In the genomic region with DNA sequence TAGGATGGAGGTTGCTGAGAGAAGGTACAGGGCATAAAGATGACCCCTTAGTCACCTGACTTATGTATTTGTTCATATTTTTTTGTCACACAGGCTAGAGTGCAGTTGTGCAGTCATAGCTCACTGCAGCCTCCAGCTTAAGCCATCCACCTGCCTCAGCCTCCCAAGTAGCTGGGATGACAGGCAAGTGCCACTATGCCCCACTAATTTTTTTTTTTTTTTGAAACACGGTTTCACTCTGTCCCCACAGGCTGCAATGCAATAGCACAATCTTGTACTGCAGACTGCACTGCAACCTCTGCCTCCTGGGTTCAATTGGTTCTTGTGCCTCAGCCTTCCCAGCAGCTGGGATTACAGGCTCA, we compare ENCODE assay signal across 9 cellular contexts. TPM values are rescaled to one million over a fixed set of nuclear protein-coding genes. Genes with fewer than 3 reads are reported as not detected.
DNase-seq lines count a peak whose midpoint lies in the region; ATAC-seq, FAIRE-seq and TF ChIP-seq lines count a peak whose summit lies in the region.
"Had no signal": no experiment of that assay in that cellular context is flagged by ENCODE, and none has a peak within 500 bp of the region (broad histone marks: within the 10 kb centered on the region; RNA-seq: fewer than 3 reads in every experiment).

No MANE protein-coding gene starts in this region.

- TF ChIP-seq CTCF in CD14-positive monocyte (IDR thresholded peaks at IDR 0.05): no peak
- no peak for TF ChIP-seq CTCF in IMR-90 (conservative IDR thresholded peaks at IDR 0.05; ENCODE audit: low read depth, low read length)
- TF ChIP-seq CTCF in GM12878 (IDR thresholded peaks at IDR 0.05 in 2 of 3, conservative IDR thresholded peaks at IDR 0.05 in 1 of 3; ENCODE audit: control insufficient read depth in 2 of 3, extremely low read depth in 1 of 3, insufficient read depth in 1 of 3, low read depth in 3 of 3, low read length in 3 of 3): no peak
- TF ChIP-seq CTCF in nephron (IDR thresholded peaks at IDR 0.05; ENCODE audit: unreplicated experiment in 3 of 3): no peak

- no peak overlapping the region for H3K4ac ChIP-seq in IMR-90 (ENCODE audit: low read depth, low read length)

- dilution Hi-C loops in IMR-90 (cut with HindIII; ENCODE audit: low sequenced_read_pairs, unreplicated experiment): no loop called here

- H2AFZ ChIP-seq in IMR-90 (replicated peaks; ENCODE audit: low read length, poor library complexity) (no peak overlapping the region), GM12878 (ENCODE audit: control insufficient read depth, low read depth, low read length) (no peak overlapping the region)

- no peak overlapping the region for H3K27ac ChIP-seq in IMR-90 (ENCODE audit: insufficient read depth, low read length)
- no peak overlapping the region for H3K27ac ChIP-seq in GM12878 (ENCODE audit: control insufficient read depth, insufficient read depth)

- H2BK120ac ChIP-seq in IMR-90 (ENCODE audit: low read depth, low read length): no peak overlapping the region

- no peak overlapping the region for H2AK5ac ChIP-seq in IMR-90 (ENCODE audit: low read depth, low read length)

- no peak for TF ChIP-seq POLR2A in IMR-90 (IDR thresholded peaks at IDR 0.05; ENCODE audit: low read depth, low read length)
- TF ChIP-seq POLR2A in GM12878 (IDR thresholded peaks at IDR 0.05; ENCODE audit: low read depth, low read length): no peak
- no peak for TF ChIP-seq POLR2A in GM12891 (IDR thresholded peaks at IDR 0.05; ENCODE audit: low read depth, low read length)

- H3K36me3 Mint-ChIP-seq in CD14-positive monocyte (no peaks in the 10 kb centered on the region), nephron (ENCODE audit: low read depth) (peaks cover 6% of the 10 kb centered on the region)

- H3K4me1 ChIP-seq in IMR-90 (ENCODE audit: control insufficient read depth, insufficient read depth, low read length) (peaks cover 2% of the 10 kb centered on the region; the same call in 1 of the 2 replicates), GM12878 (ENCODE audit: control insufficient read depth, insufficient read depth, low read length) (peaks cover 17% of the 10 kb centered on the region)

- no peak overlapping the region for H3K14ac ChIP-seq in IMR-90 (replicated peaks; ENCODE audit: low read depth, low read length)

- H3K56ac ChIP-seq in IMR-90 (ENCODE audit: extremely low read depth, insufficient read depth, low read length): no peak overlapping the region

- SMC1A ChIA-PET in GM12878 (lab: Charles Lee; ENCODE audit: uncharacterized antibody, unreplicated experiment): interaction anchor here (0.6 to 3.1 kb wide), 12 partner anchors 10 to 215 kb away, joined by 3 to 17 read pairs (median 4); a partner anchor contains a TSS

- in situ Hi-C loops in IMR-90 (cut with MboI; ENCODE audit: low sequenced_read_pairs) (no loop called here), GM12878 (cut with MboI) (no loop called here)

- H3K9me3 ChIP-seq in IMR-90 (ENCODE audit: control insufficient read depth, insufficient read depth, low read length) (no peaks in the 10 kb centered on the region), GM12878 (replicated peaks; ENCODE audit: control insufficient read depth, insufficient read depth, low read length) (no peaks in the 10 kb centered on the region)

- H3K9ac ChIP-seq in IMR-90 (ENCODE audit: low read depth, low read length) (no peak overlapping the region), GM12878 (ENCODE audit: control insufficient read depth, insufficient read depth, low read length) (no peak overlapping the region)

- no CpG with 5 or more reads among the region's 1 CpG for WGBS in IMR-90 (ENCODE audit: extremely low coverage in 2 of 2, insufficient read length in 1 of 2), 2 experiments
- WGBS in GM12878 (ENCODE audit: insufficient coverage, insufficient replicate concordance, low lambda C conversion rate, missing lambda C conversion rate): 0% methylated on average over 1 of the region's 1 CpG

- peaks cover 12 to 43% of the 10 kb centered on the region in 2 experiments; a peak in 3 of 4 replicates for H3K79me1 ChIP-seq in IMR-90 (ENCODE audit: low read depth in 1 of 2, low read length in 2 of 2)

- H3K23ac ChIP-seq in IMR-90 (ENCODE audit: low read depth, low read length): peak overlapping the region; percentile 94; the same call in 1 of the 2 replicates

- POLR2A ChIA-PET in IMR-90 (lab: Charles Lee; ENCODE audit: unreplicated experiment) (no interaction called here), GM12878 (lab: Charles Lee) (interaction anchor here (0.6 to 2.2 kb wide), 6 partner anchors 9 to 442 kb away, joined by 3 to 8 read pairs (median 4); a partner anchor contains a TSS)

- CTCF ChIA-PET in IMR-90 (lab: Yijun Ruan, JAX): interaction anchor here (0.6 kb wide), 1 partner anchor 139 kb away, joined by 3 read pairs; no protein-coding TSS in a partner anchor
- CTCF ChIA-PET in GM12878 (lab: Yijun Ruan, JAX): interaction anchor here (0.5 to 7.9 kb wide), 14 partner anchors 9 to 216 kb away, joined by 3 to 107 read pairs (median 4); a partner anchor contains a TSS

- no TSS peak for BruUV-seq in IMR-90 (replicated peaks; lab: Mats Ljungman, UMichigan)
- no TSS peak for BruUV-seq in GM12878 (replicated peaks; lab: Mats Ljungman, UMichigan)

- 0 out of 2 replicates have a peak overlapping the region, but pooled peaks have one; percentile 88 for H3K4me2 ChIP-seq in IMR-90 (ENCODE audit: low read depth, low read length)
- H3K4me2 ChIP-seq in GM12878 (ENCODE audit: control insufficient read depth, insufficient read depth): peak overlapping the region; percentile 81

- TF ChIP-seq EP300 in GM12878 (IDR thresholded peaks at IDR 0.05; ENCODE audit: borderline replicate concordance in 1 of 2, control insufficient read depth in 1 of 2, low read depth in 2 of 2, low read length in 2 of 2): no peak

- no peak for FAIRE-seq in GM12878 (lab: Jason Lieb, UNC)
- no peak for FAIRE-seq in GM12891 (lab: Jason Lieb, UNC)
- FAIRE-seq: K562 had no signal

- H4K91ac ChIP-seq in IMR-90 (ENCODE audit: insufficient read depth, low read depth, low read length): no peak overlapping the region

- H3K4me3 ChIP-seq in IMR-90 (ENCODE audit: insufficient read depth, low read depth, low read length): no peak overlapping the region
- H3K4me3 ChIP-seq in GM12878: peak overlapping the region; percentile 75; the same call in 1 of the 2 replicates

- intact Hi-C loops in CD14-positive monocyte (cut with micrococcal nuclease): loop anchor here in 1 of 2 donors (5.0 to 10.0 kb wide), 2 partner anchors 206 to 546 kb away; a partner anchor contains a TSS
- intact Hi-C loops in IMR-90 (cut with micrococcal nuclease): no loop called here
- intact Hi-C loops in GM12878 (cut with micrococcal nuclease; ENCODE audit: unreplicated experiment): loop anchor here (5.0 kb wide), 2 partner anchors 136 to 151 kb away; a partner anchor contains a TSS

- H4K20me1 ChIP-seq in IMR-90 (ENCODE audit: insufficient read depth, low read length): no peaks in the 10 kb centered on the region
- H4K20me1 ChIP-seq in GM12878 (ENCODE audit: control insufficient read depth, insufficient read depth): no peaks in the 10 kb centered on the region

- H3K27ac Mint-ChIP-seq in CD14-positive monocyte (no peak overlapping the region), nephron (peak overlapping the region; percentile 80 to 92 (median 88))

- RAD21 ChIA-PET in GM12878 (lab: Charles Lee; ENCODE audit: unreplicated experiment): interaction anchor here (1.4 to 5.1 kb wide), 9 partner anchors 9 to 214 kb away, joined by 3 to 31 read pairs (median 7); a partner anchor contains a TSS

- no peak overlapping the region for H2BK5ac ChIP-seq in IMR-90 (ENCODE audit: low read depth, low read length, poor library complexity, severe bottlenecking)

- H2BK20ac ChIP-seq in IMR-90 (ENCODE audit: low read depth, low read length): no peak overlapping the region

- H3K36me3 ChIP-seq in IMR-90 (ENCODE audit: control insufficient read depth, insufficient read depth, low read length) (peaks cover 4% of the 10 kb centered on the region; the same call in 1 of the 2 replicates), GM12878 (ENCODE audit: control insufficient read depth in 2 of 2, insufficient read depth in 2 of 2, low read length in 1 of 2) (no peaks in the 10 kb centered on the region)

- H3K27me3 ChIP-seq in IMR-90 (ENCODE audit: control insufficient read depth, insufficient read depth, low read length): no peaks in the 10 kb centered on the region
- H3K27me3 ChIP-seq in GM12878 (replicated peaks in 1 of 2; ENCODE audit: control insufficient read depth in 2 of 2, insufficient read depth in 2 of 2, low read length in 1 of 2): no peaks in the 10 kb centered on the region

- H3K9me1 ChIP-seq in IMR-90 (ENCODE audit: insufficient read depth, low read length): peaks cover 4% of the 10 kb centered on the region; the same call in 1 of the 2 replicates

- H2AK9ac ChIP-seq in IMR-90 (replicated peaks; ENCODE audit: low read depth, low read length, poor library complexity): no peak overlapping the region

- peaks cover 13% of the 10 kb centered on the region for H3K79me2 ChIP-seq in GM12878 (ENCODE audit: control insufficient read depth, insufficient read depth, low read length)

- peaks cover 0 to 4% (median 0%) of the 10 kb centered on the region in 7 donors for H3K9me3 Mint-ChIP-seq in CD14-positive monocyte
- H3K9me3 Mint-ChIP-seq in nephron: no peaks in the 10 kb centered on the region

- no peak overlapping the region for H4K5ac ChIP-seq in IMR-90 (ENCODE audit: low read depth, low read length)

- no peak for ATAC-seq in IMR-90 (ENCODE audit: low read depth)
- ATAC-seq in GM12878: no peak
- ATAC-seq in GM18511 (IDR thresholded peaks at IDR 0.05; ENCODE audit: unreplicated experiment): no peak
- no peak for ATAC-seq in HG03097 (IDR thresholded peaks at IDR 0.05; ENCODE audit: low FRiP score, unreplicated experiment)
- ATAC-seq: K562 had no signal

- H3K4me1 Mint-ChIP-seq in CD14-positive monocyte (peaks cover 40% of the 10 kb centered on the region), nephron (peaks cover 17% of the 10 kb centered on the region)

- TF ChIP-seq RAD21 in IMR-90 (IDR thresholded peaks at IDR 0.05; ENCODE audit: low read length): no peak
- TF ChIP-seq RAD21 in GM12878 (IDR thresholded peaks at IDR 0.05; ENCODE audit: insufficient read depth, low read depth, low read length): no peak

- no peak overlapping the region for H3K18ac ChIP-seq in IMR-90 (ENCODE audit: low read depth, low read length)

- H4K8ac ChIP-seq in IMR-90 (ENCODE audit: low read depth in 2 of 2, low read length in 2 of 2): peak overlapping the region in 1 of 2 experiments; percentile 94; a peak in 1 of 4 replicates

- H2BK15ac ChIP-seq in IMR-90 (ENCODE audit: low read depth, low read length): no peak overlapping the region

- H3K27me3 Mint-ChIP-seq in CD14-positive monocyte (ENCODE audit: low read depth in 3 of 3) (peaks cover 14 to 19% (median 17%) of the 10 kb centered on the region in 3 donors), nephron (ENCODE audit: low read depth) (no peaks in the 10 kb centered on the region)

- H3K4me3 Mint-ChIP-seq in CD14-positive monocyte (peak overlapping the region in 1 of 2 donors; percentile 84), nephron (peak overlapping the region; percentile 85 to 97 (median 87))

- peak; percentile 17 for DNase-seq in CD14-positive monocyte (ENCODE audit: low spot score)
- no peak for DNase-seq in IMR-90
- no peak for DNase-seq in GM12878 (ENCODE audit: low read depth, low spot score)
- DNase-seq in GM12891 (ENCODE audit: insufficient read length, low spot score): no peak
- no peak for DNase-seq in OCI-M1 (lab: John Stamatoyannopoulos, UW)

RNA-seq across cellular contexts. Expression of a gene that starts 1.8 kb away (rescaled TPM):
- under 1 TPM; 0.59 to 0.81 TPM for polyA plus RNA-seq in CD14-positive monocyte
- total RNA-seq in IMR-90 (2012; rRNA removed): 0.56 and 0.72 TPM in 2 replicates
- 1.4 and 1.6 TPM in 2 replicates for polyA plus RNA-seq in IMR-90 (2012; rRNA removed)
- polyA plus RNA-seq in IMR-90 (2012; cell fraction: cytosol; rRNA removed): 2.8 and 3.1 TPM in 2 replicates
- 1.8 and 3.1 TPM in 2 replicates for polyA plus RNA-seq in IMR-90 (2012; cell fraction: nucleus; rRNA removed; ENCODE audit: low replicate concordance)
- 3.1 and 5.6 TPM in 2 replicates for total RNA-seq in GM12878 (2013; cell fraction: nucleolus; rRNA removed)
- 2.7 and 3.2 TPM in 2 replicates for total RNA-seq in GM12878 (2014; rRNA removed)
- total RNA-seq in GM12878 (2014; rRNA removed; fragmentation: Illumina TruSeq; extraction: Trizol): 0.64 and 0.94 TPM in 2 replicates
- total RNA-seq in GM12878 (2021): 1.8 and 2.7 TPM in 2 replicates
- polyA plus RNA-seq in GM12878 (2011; ENCODE audit: low read depth): 0.41 TPM
- 0.35 and 0.65 TPM in 2 replicates for polyA plus RNA-seq in GM12878 (2011; rRNA removed)
- 0.79 and 1.2 TPM in 2 replicates for polyA plus RNA-seq in GM12878 (2011; cell fraction: cytosol; rRNA removed)
- polyA plus RNA-seq in GM12878 (2011; cell fraction: nucleus; rRNA removed): 1.5 and 1.6 TPM in 2 replicates
- 1.1 and 1.6 TPM in 2 replicates for polyA plus RNA-seq in GM12878 (2012)
- 0.24 and 0.38 TPM in 2 replicates for polyA plus RNA-seq in GM12878 (2014; fragmentation: Illumina TruSeq; extraction: Trizol)
- polyA plus RNA-seq in GM12878 (2014; fragmentation: Nextera tagmentation; extraction: Ambion mirVana): under 1 TPM in 1 of 2 experiments, not detected in 1; 0.24 TPM
- 2.3 and 3.1 TPM in 2 replicates for polyA plus RNA-seq in GM12878 (2014; rRNA removed)
- 1 to 10 TPM; 2.4 TPM for polyA plus RNA-seq in GM12878 (2016; fragmentation: Nextera tagmentation; extraction: Ambion mirVana)
- polyA minus RNA-seq in GM12878 (2011; rRNA and poly(A)+ RNA removed): 0.51 and 0.62 TPM in 2 replicates
- 1.0 and 1.2 TPM in 2 replicates for polyA minus RNA-seq in GM12878 (2011; cell fraction: cytosol; rRNA and poly(A)+ RNA removed)
- 1.2 and 1.6 TPM in 2 replicates for polyA minus RNA-seq in GM12878 (2011; cell fraction: nucleus; rRNA and poly(A)+ RNA removed)
- polyA plus RNA-seq in GM12891 (2012; ENCODE audit: low read depth, missing spikeins): 0.87 TPM

RNA-seq across cellular contexts. Expression of a gene that starts 9.1 kb away (rescaled TPM):
- polyA plus RNA-seq in CD14-positive monocyte (1 to 10 TPM; 6.2 TPM), IMR-90 (2012; rRNA removed) (18.1 and 21.9 TPM in 2 replicates), GM12878 (2011; rRNA removed) (6.6 and 9.2 TPM in 2 replicates), GM12878 (2014; fragmentation: Illumina TruSeq; extraction: Trizol) (9.1 and 10.5 TPM in 2 replicates), GM12878 (2014; fragmentation: Nextera tagmentation; extraction: Ambion mirVana) (1 to 10 TPM; 2.5 to 3.7 TPM), GM12878 (2014; rRNA removed) (8.3 and 9.0 TPM in 2 replicates), GM12878 (2016; fragmentation: Nextera tagmentation; extraction: Ambion mirVana) (1 to 10 TPM; 6.0 to 7.0 TPM)
- total RNA-seq in IMR-90 (2012; rRNA removed) (13.3 and 20.0 TPM in 2 replicates), GM12878 (2014; rRNA removed) (5.5 and 7.4 TPM in 2 replicates), GM12878 (2014; rRNA removed; fragmentation: Illumina TruSeq; extraction: Trizol) (8.3 and 10.5 TPM in 2 replicates), GM12878 (2021) (6.6 and 6.7 TPM in 2 replicates)
- polyA plus RNA-seq in IMR-90 (2012; cell fraction: cytosol; rRNA removed): 9.3 and 14.0 TPM in 2 replicates
- 10.9 and 19.5 TPM in 2 replicates for polyA plus RNA-seq in IMR-90 (2012; cell fraction: nucleus; rRNA removed; ENCODE audit: low replicate concordance)
- total RNA-seq in GM12878 (2013; cell fraction: nucleolus; rRNA removed): 6.3 and 9.2 TPM in 2 replicates
- 3.7 TPM for polyA plus RNA-seq in GM12878 (2011; ENCODE audit: low read depth)
- 5.8 and 7.1 TPM in 2 replicates for polyA plus RNA-seq in GM12878 (2011; cell fraction: cytosol; rRNA removed)
- 7.2 and 7.6 TPM in 2 replicates for polyA plus RNA-seq in GM12878 (2011; cell fraction: nucleus; rRNA removed)
- polyA plus RNA-seq in GM12878 (2012): 4.0 and 4.2 TPM in 2 replicates
- polyA minus RNA-seq in GM12878 (2011; rRNA and poly(A)+ RNA removed): 4.1 and 4.2 TPM in 2 replicates
- 1.6 and 2.2 TPM in 2 replicates for polyA minus RNA-seq in GM12878 (2011; cell fraction: cytosol; rRNA and poly(A)+ RNA removed)
- 3.5 and 7.2 TPM in 2 replicates for polyA minus RNA-seq in GM12878 (2011; cell fraction: nucleus; rRNA and poly(A)+ RNA removed)
- polyA plus RNA-seq in GM12891 (2012; ENCODE audit: low read depth, missing spikeins): 2.8 TPM

RNA-seq across cellular contexts. Expression of a gene that starts 9.4 kb away (rescaled TPM):
- polyA plus RNA-seq in CD14-positive monocyte (10 to 100 TPM in 1 of 2 donors, 1 to 10 TPM in 1; 9.6 to 11.0 TPM), IMR-90 (2012; rRNA removed) (55.3 and 56.5 TPM in 2 replicates), GM12878 (2011; rRNA removed) (2.5 and 6.0 TPM in 2 replicates), GM12878 (2014; fragmentation: Illumina TruSeq; extraction: Trizol) (17.5 and 24.9 TPM in 2 replicates), GM12878 (2014; fragmentation: Nextera tagmentation; extraction: Ambion mirVana) (under 1 TPM; 0.27 to 0.29 TPM), GM12878 (2014; rRNA removed) (15.8 and 24.5 TPM in 2 replicates), GM12878 (2016; fragmentation: Nextera tagmentation; extraction: Ambion mirVana) (10 to 100 TPM; 39.6 to 42.6 TPM)
- total RNA-seq in IMR-90 (2012; rRNA removed) (11.3 and 14.4 TPM in 2 replicates), GM12878 (2014; rRNA removed) (16.8 and 18.1 TPM in 2 replicates), GM12878 (2014; rRNA removed; fragmentation: Illumina TruSeq; extraction: Trizol) (8.5 and 9.3 TPM in 2 replicates), GM12878 (2021) (42.1 and 47.1 TPM in 2 replicates)
- 48.4 and 56.7 TPM in 2 replicates for polyA plus RNA-seq in IMR-90 (2012; cell fraction: cytosol; rRNA removed)
- 51.7 and 92.5 TPM in 2 replicates for polyA plus RNA-seq in IMR-90 (2012; cell fraction: nucleus; rRNA removed; ENCODE audit: low replicate concordance)
- 16.9 and 27.3 TPM in 2 replicates for total RNA-seq in GM12878 (2013; cell fraction: nucleolus; rRNA removed)
- 10.1 TPM for polyA plus RNA-seq in GM12878 (2011; ENCODE audit: low read depth)
- polyA plus RNA-seq in GM12878 (2011; cell fraction: cytosol; rRNA removed): 7.1 and 8.6 TPM in 2 replicates
- 25.5 and 35.5 TPM in 2 replicates for polyA plus RNA-seq in GM12878 (2011; cell fraction: nucleus; rRNA removed)
- 21.6 and 22.0 TPM in 2 replicates for polyA plus RNA-seq in GM12878 (2012)
- polyA minus RNA-seq in GM12878 (2011; rRNA and poly(A)+ RNA removed): 6.2 and 12.2 TPM in 2 replicates
- polyA minus RNA-seq in GM12878 (2011; cell fraction: cytosol; rRNA and poly(A)+ RNA removed): 7.5 and 7.8 TPM in 2 replicates
- polyA minus RNA-seq in GM12878 (2011; cell fraction: nucleus; rRNA and poly(A)+ RNA removed): 5.9 and 11.0 TPM in 2 replicates
- 23.2 TPM for polyA plus RNA-seq in GM12891 (2012; ENCODE audit: low read depth, missing spikeins)

RNA-seq across cellular contexts. Expression of a gene that starts 20.1 kb away (rescaled TPM):
- polyA plus RNA-seq in CD14-positive monocyte (100 to 1,000 TPM; 621 to 754 TPM), IMR-90 (2012; rRNA removed) (268 and 289 TPM in 2 replicates), GM12878 (2011; rRNA removed) (104 and 204 TPM in 2 replicates), GM12878 (2014; fragmentation: Illumina TruSeq; extraction: Trizol) (24.1 and 73.4 TPM in 2 replicates), GM12878 (2014; fragmentation: Nextera tagmentation; extraction: Ambion mirVana) (100 to 1,000 TPM; 188 to 262 TPM), GM12878 (2014; rRNA removed) (211 and 230 TPM in 2 replicates), GM12878 (2016; fragmentation: Nextera tagmentation; extraction: Ambion mirVana) (100 to 1,000 TPM; 279 to 297 TPM)
- total RNA-seq in IMR-90 (2012; rRNA removed) (131 and 134 TPM in 2 replicates), GM12878 (2014; rRNA removed) (184 and 186 TPM in 2 replicates), GM12878 (2014; rRNA removed; fragmentation: Illumina TruSeq; extraction: Trizol) (106 and 111 TPM in 2 replicates), GM12878 (2021) (165 and 171 TPM in 2 replicates)
- polyA plus RNA-seq in IMR-90 (2012; cell fraction: cytosol; rRNA removed): 524 and 774 TPM in 2 replicates
- 184 and 232 TPM in 2 replicates for polyA plus RNA-seq in IMR-90 (2012; cell fraction: nucleus; rRNA removed; ENCODE audit: low replicate concordance)
- total RNA-seq in GM12878 (2013; cell fraction: nucleolus; rRNA removed): 27.5 and 33.2 TPM in 2 replicates
- polyA plus RNA-seq in GM12878 (2011; ENCODE audit: low read depth): 187 TPM
- 525 and 552 TPM in 2 replicates for polyA plus RNA-seq in GM12878 (2011; cell fraction: cytosol; rRNA removed)
- polyA plus RNA-seq in GM12878 (2011; cell fraction: nucleus; rRNA removed): 272 and 278 TPM in 2 replicates
- polyA plus RNA-seq in GM12878 (2012): 162 and 169 TPM in 2 replicates
- polyA minus RNA-seq in GM12878 (2011; rRNA and poly(A)+ RNA removed): 43.2 and 77.1 TPM in 2 replicates
- 26.6 and 26.8 TPM in 2 replicates for polyA minus RNA-seq in GM12878 (2011; cell fraction: cytosol; rRNA and poly(A)+ RNA removed)
- 18.1 and 32.1 TPM in 2 replicates for polyA minus RNA-seq in GM12878 (2011; cell fraction: nucleus; rRNA and poly(A)+ RNA removed)
- polyA plus RNA-seq in GM12891 (2012; ENCODE audit: low read depth, missing spikeins): 188 TPM

RNA-seq across cellular contexts. Expression of a gene that starts 27.1 kb away (rescaled TPM):
- polyA plus RNA-seq in CD14-positive monocyte (10 to 100 TPM; 10.5 to 13.1 TPM), IMR-90 (2012; rRNA removed) (20.5 and 21.4 TPM in 2 replicates), GM12878 (2011; rRNA removed) (10.7 and 13.9 TPM in 2 replicates), GM12878 (2014; fragmentation: Illumina TruSeq; extraction: Trizol) (7.7 and 12.5 TPM in 2 replicates), GM12878 (2014; fragmentation: Nextera tagmentation; extraction: Ambion mirVana) (1 to 10 TPM in 1 of 2 experiments, under 1 TPM in 1; 0.77 to 2.1 TPM), GM12878 (2014; rRNA removed) (11.6 and 12.9 TPM in 2 replicates), GM12878 (2016; fragmentation: Nextera tagmentation; extraction: Ambion mirVana) (10 to 100 TPM; 15.9 to 16.1 TPM)
- total RNA-seq in IMR-90 (2012; rRNA removed) (18.6 and 21.1 TPM in 2 replicates), GM12878 (2014; rRNA removed) (14.3 and 15.7 TPM in 2 replicates), GM12878 (2014; rRNA removed; fragmentation: Illumina TruSeq; extraction: Trizol) (7.1 and 7.6 TPM in 2 replicates), GM12878 (2021) (12.9 and 13.6 TPM in 2 replicates)
- 17.7 and 24.6 TPM in 2 replicates for polyA plus RNA-seq in IMR-90 (2012; cell fraction: cytosol; rRNA removed)
- polyA plus RNA-seq in IMR-90 (2012; cell fraction: nucleus; rRNA removed; ENCODE audit: low replicate concordance): 52.6 and 55.7 TPM in 2 replicates
- 10.7 and 13.4 TPM in 2 replicates for total RNA-seq in GM12878 (2013; cell fraction: nucleolus; rRNA removed)
- 3.6 TPM for polyA plus RNA-seq in GM12878 (2011; ENCODE audit: low read depth)
- 9.6 and 13.1 TPM in 2 replicates for polyA plus RNA-seq in GM12878 (2011; cell fraction: cytosol; rRNA removed)
- polyA plus RNA-seq in GM12878 (2011; cell fraction: nucleus; rRNA removed): 24.5 and 26.5 TPM in 2 replicates
- polyA plus RNA-seq in GM12878 (2012): 7.6 and 10.3 TPM in 2 replicates
- 9.7 and 18.2 TPM in 2 replicates for polyA minus RNA-seq in GM12878 (2011; rRNA and poly(A)+ RNA removed)
- polyA minus RNA-seq in GM12878 (2011; cell fraction: cytosol; rRNA and poly(A)+ RNA removed): 3.6 and 6.0 TPM in 2 replicates
- polyA minus RNA-seq in GM12878 (2011; cell fraction: nucleus; rRNA and poly(A)+ RNA removed): 7.5 and 10.2 TPM in 2 replicates
- 9.1 TPM for polyA plus RNA-seq in GM12891 (2012; ENCODE audit: low read depth, missing spikeins)

Comparison
In these comparisons a context has a peak if more than half of its experiments do, and no peak if none do; other contexts are left out.
1. H3K27ac Mint-ChIP-seq: peak in nephron (3 of 3); none in CD14-positive monocyte (0 of 7).